Comparison of ENCODE assay signal across 1 cellular context in genomic region chr17:76962858-76963257, GRCh38.
TF ChIP-seq lines count a peak whose summit lies in the region.

No MANE protein-coding gene starts in this region.

TF ChIP-seq in HEK293, 187 proteins besides CTCF, POLR2A, EP300 and RAD21 (continued from another document):
- TF ChIP-seq ZNF280D (tag by site-specific recombination; IDR thresholded peaks at IDR 0.05) (0 out of 2 replicates have a peak, but pooled peaks have one; percentile 16), SALL2 (tag by site-specific recombination; IDR thresholded peaks at IDR 0.05; ENCODE audit: borderline replicate concordance) (no peak)
TF ChIP-seq in HEK293: peak in this region for 2.
